10 cellular contexts compared by ENCODE assay signal in the genomic region with DNA sequence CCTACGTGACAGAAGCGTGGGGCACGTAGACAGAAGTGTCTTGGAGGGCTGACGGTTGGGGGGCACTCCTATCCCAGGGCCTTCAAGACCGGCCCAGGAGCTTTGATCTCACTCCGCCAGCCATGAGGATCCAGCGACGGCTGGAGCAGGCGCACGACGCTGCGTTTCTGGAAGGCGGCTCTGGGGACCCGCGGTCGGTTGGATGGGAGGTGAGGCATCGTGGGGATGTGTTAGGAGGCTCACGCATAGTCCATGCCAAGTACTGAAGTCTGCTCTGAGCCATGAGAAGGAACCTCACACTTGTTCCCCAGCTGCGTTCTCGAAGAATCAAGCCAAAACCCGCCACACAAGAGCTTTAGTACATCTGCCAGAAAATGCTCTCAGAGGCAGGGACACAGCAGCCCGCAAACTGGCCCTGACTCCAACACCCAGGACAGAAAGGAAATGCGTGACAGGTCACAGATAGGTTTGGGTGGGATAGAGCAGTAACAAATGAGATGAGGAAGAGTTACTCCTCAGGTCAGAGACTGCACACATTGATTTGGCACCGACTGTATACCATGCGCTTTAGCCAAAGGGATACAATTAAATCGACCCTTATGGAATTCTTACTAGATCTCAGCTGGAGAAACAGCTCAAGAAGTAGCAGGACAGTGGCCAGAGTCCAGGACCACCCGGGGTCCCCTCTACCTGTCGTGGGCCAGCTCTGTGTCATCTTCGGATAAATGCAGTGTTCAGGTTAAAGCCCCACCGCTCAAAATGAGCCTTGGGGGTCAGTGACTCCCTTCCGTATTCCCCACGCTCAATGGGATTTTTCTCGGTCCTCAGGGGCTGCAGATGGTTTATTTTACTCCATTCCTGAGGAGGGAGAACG. TPM values are rescaled to one million over a fixed set of nuclear protein-coding genes. Genes with fewer than 3 reads are reported as not detected.
A peak's percentile ranks its signal among the peaks of the same experiment; 100 is the strongest.
DNase-seq lines count a peak whose midpoint lies in the region; ATAC-seq, FAIRE-seq and TF ChIP-seq lines count a peak whose summit lies in the region.
"Had no signal": no experiment of that assay in that cellular context is flagged by ENCODE, and none has a peak within 500 bp of the region (broad histone marks: within the 10 kb centered on the region; RNA-seq: fewer than 3 reads in every experiment).

No MANE protein-coding gene starts in this region.

- no peaks in the 10 kb centered on the region for H3K9me3 Mint-ChIP-seq in type B pancreatic cell
- H3K9me3 Mint-ChIP-seq: HFFc6 had no signal

- intact Hi-C loops in Right ventricle myocardium superior (cut with DNase I) (loop anchor here (5.0 to 10.0 kb wide), 2 partner anchors 98 to 425 kb away; no protein-coding TSS in a partner anchor), left cardiac atrium (cut with DNase I) (loop anchor here (2.0 to 10.0 kb wide), 3 partner anchors 97 to 435 kb away; no protein-coding TSS in a partner anchor), HCT116 (cut with micrococcal nuclease) (loop anchor here (1.0 to 10.0 kb wide), 6 partner anchors 98 to 428 kb away; a partner anchor contains a TSS), HepG2 (cut with micrococcal nuclease; ENCODE audit: unreplicated experiment) (loop anchor here (1.0 kb wide), 1 partner anchor 98 kb away; no protein-coding TSS in a partner anchor)

- H3K27ac ChIP-seq in HCT116 (ENCODE audit: low read depth, low read length) (no peak overlapping the region), HepG2 (ENCODE audit: extremely low read length, insufficient read depth, low read length) (no peak overlapping the region)

- CTCF ChIA-PET in HCT116 (lab: Charles Lee): interaction anchor here (0.8 to 3.3 kb wide), 5 partner anchors 10 to 177 kb away, joined by 3 to 36 read pairs (median 7); no protein-coding TSS in a partner anchor
- CTCF ChIA-PET in HepG2 (lab: Yijun Ruan, JAX; ENCODE audit: low intra/inter-chr PET ratio, low total read pairs): interaction anchor here (1.1 to 3.4 kb wide), 3 partner anchors 97 to 430 kb away, joined by 3 to 30 read pairs (median 4); no protein-coding TSS in a partner anchor

- RAD21 ChIA-PET in HCT116 (lab: Charles Lee; ENCODE audit: low non-redundant PET in 1 of 2, low total read pairs in 2 of 2, uncharacterized antibody in 2 of 2, unreplicated experiment in 2 of 2): interaction anchor here (0.6 to 1.5 kb wide), 5 partner anchors 96 to 481 kb away, joined by 3 to 7 read pairs (median 3); no protein-coding TSS in a partner anchor

- TF ChIP-seq EP300 in HepG2 (IDR thresholded peaks at IDR 0.05; ENCODE audit: low read depth in 2 of 2, low read length in 2 of 2) (no peak), HepG2 (CRISPR knock-in tag; IDR thresholded peaks at IDR 0.05; ENCODE audit: borderline replicate concordance) (no peak)

- WGBS in HepG2 (ENCODE audit: low lambda C conversion rate): 40% methylated on average over 30 of the region's 34 CpGs

- TF ChIP-seq RAD21 in HCT116 (IDR thresholded peaks at IDR 0.05; ENCODE audit: low read depth) (no peak), HepG2 (CRISPR knock-in tag; IDR thresholded peaks at IDR 0.05) (no peak)

- no peak overlapping the region for H3K4me2 ChIP-seq in HCT116 (ENCODE audit: low read length)
- no peak overlapping the region for H3K4me2 ChIP-seq in HepG2 (ENCODE audit: low read depth, low read length)

- in situ Hi-C loops in HepG2 (cut with HindIII; ENCODE audit: extremely low pct_ligation_motif_present, low pct_unique_long_range_greater_than_20kb): loop anchor here (5.0 kb wide), 1 partner anchor 98 kb away; no protein-coding TSS in a partner anchor

- H3K27me3 Mint-ChIP-seq in type B pancreatic cell: peaks cover 40% of the 10 kb centered on the region

- FAIRE-seq in HepG2 (lab: Jason Lieb, UNC): no peak

- no peaks in the 10 kb centered on the region for H3K9me2 ChIP-seq in HCT116 (ENCODE audit: insufficient read depth)

- DNase-seq in Right ventricle myocardium superior (no peak), left cardiac atrium (no peak), HCT116 (ENCODE audit: low read depth, low spot score) (no peak), HepG2 (ENCODE audit: low spot score) (no peak), type B pancreatic cell (ENCODE audit: extremely low spot score, unreplicated experiment) (no peak), NCI-H2227 treated with DMSO at 0.1 percent for 48 hours (lab: John Stamatoyannopoulos, UW) (no peak)
- DNase-seq in activated naive CD4-positive, alpha-beta T cell treated with anti-CD3 and anti-CD28 coated beads, Interleukin-2, amount 50 U/mL, for 16 hours: no peak
- DNase-seq: NCI-H2081 treated with DMSO at 0.1 percent for 48 hours had no signal

- H3K36me3 ChIP-seq in HCT116 (ENCODE audit: control insufficient read depth in 1 of 2, insufficient read depth in 2 of 2, low read length in 2 of 2): no peaks in the 10 kb centered on the region
- H3K36me3 ChIP-seq in HepG2 (replicated peaks in 1 of 2; ENCODE audit: control insufficient read depth in 1 of 2, insufficient read depth in 2 of 2, low read length in 2 of 2): no peaks in the 10 kb centered on the region

- H2AFZ ChIP-seq in HCT116 (ENCODE audit: low read depth, low read length, poor library complexity, severe bottlenecking): no peak overlapping the region
- no peak overlapping the region for H2AFZ ChIP-seq in HepG2 (ENCODE audit: low read length)

- ATAC-seq in Right ventricle myocardium superior (ENCODE audit: poor library complexity) (peak; percentile 51), left cardiac atrium (no peak), HCT116 (peak; percentile 28; the same call in 1 of the 2 replicates), HepG2 (peak; percentile 17)

- H4K20me1 ChIP-seq in HCT116 (ENCODE audit: insufficient read depth): no peaks in the 10 kb centered on the region
- no peaks in the 10 kb centered on the region for H4K20me1 ChIP-seq in HepG2 (ENCODE audit: insufficient read depth, low read length)

- BruUV-seq in HCT116 (replicated peaks; lab: Mats Ljungman, UMichigan): no TSS peak
- no TSS peak for BruUV-seq in HepG2 (replicated peaks; lab: Mats Ljungman, UMichigan)

- H3K79me2 ChIP-seq in HCT116 (ENCODE audit: insufficient read depth, low read length) (no peaks in the 10 kb centered on the region), HepG2 (ENCODE audit: insufficient read depth, low read length) (no peaks in the 10 kb centered on the region)

- no peaks in the 10 kb centered on the region for H3K36me3 Mint-ChIP-seq in type B pancreatic cell

- no peaks in the 10 kb centered on the region for H3K9me3 ChIP-seq in HCT116 (ENCODE audit: control insufficient read depth in 1 of 2, insufficient read depth in 1 of 2, low read depth in 1 of 2, low read length in 2 of 2)
- H3K9me3 ChIP-seq in HepG2 (ENCODE audit: low read length): no peaks in the 10 kb centered on the region

- H3K4me1 Mint-ChIP-seq in type B pancreatic cell (ENCODE audit: unreplicated experiment): peaks cover 7% of the 10 kb centered on the region

- H3K27ac Mint-ChIP-seq in type B pancreatic cell: peak overlapping the region; percentile 14
- H3K27ac Mint-ChIP-seq: HFFc6 had no signal

- POLR2A ChIA-PET in HCT116 (lab: Charles Lee) (no interaction called here), HepG2 (lab: Yijun Ruan, JAX) (no interaction called here)

- H3K4me3 Mint-ChIP-seq in type B pancreatic cell: no peak overlapping the region
- H3K4me3 Mint-ChIP-seq: HFFc6 had no signal

- H3K9ac ChIP-seq in HCT116 (ENCODE audit: low read length): no peak overlapping the region
- no peak overlapping the region for H3K9ac ChIP-seq in HepG2 (ENCODE audit: insufficient read depth, low read depth, low read length)

- TF ChIP-seq POLR2A in HCT116 (IDR thresholded peaks at IDR 0.05; ENCODE audit: borderline replicate concordance, extremely low read depth, insufficient read depth, insufficient read length) (no peak), HepG2 (IDR thresholded peaks at IDR 0.05; ENCODE audit: insufficient read depth in 1 of 2, low read depth in 2 of 2, low read length in 2 of 2) (no peak)

- H3K4me3 ChIP-seq in HCT116 (replicated peaks in 1 of 2; ENCODE audit: low read depth in 1 of 2, low read length in 2 of 2) (no peak overlapping the region), HepG2 (replicated peaks in 1 of 3; ENCODE audit: insufficient read depth in 1 of 3, low read depth in 2 of 3, low read length in 3 of 3) (no peak overlapping the region)

- H3K4me1 ChIP-seq in HCT116 (ENCODE audit: control insufficient read depth in 1 of 2, insufficient read depth in 2 of 2, low read length in 2 of 2) (no peaks in the 10 kb centered on the region), HepG2 (ENCODE audit: insufficient read depth, low read length) (no peaks in the 10 kb centered on the region)

- no peak for TF ChIP-seq CTCF in HCT116 (IDR thresholded peaks at IDR 0.05 in 2 of 3, conservative IDR thresholded peaks at IDR 0.05 in 1 of 3; ENCODE audit: borderline replicate concordance in 1 of 3, insufficient read depth in 1 of 3, low read depth in 2 of 3, low read length in 2 of 3)
- TF ChIP-seq CTCF in HepG2 (CRISPR knock-in tag; IDR thresholded peaks at IDR 0.05): no peak
- TF ChIP-seq CTCF in type B pancreatic cell (conservative IDR thresholded peaks at IDR 0.05): no peak

- H3K27me3 ChIP-seq in HCT116 (ENCODE audit: insufficient read depth, low read length) (no peaks in the 10 kb centered on the region), HepG2 (ENCODE audit: control insufficient read depth in 1 of 2, insufficient read depth in 2 of 2, low read length in 2 of 2) (peaks cover 9 to 46% of the 10 kb centered on the region in 2 experiments)

RNA-seq across cellular contexts. Expression of a gene that starts 6.6 kb away (rescaled TPM):
- not detected for total RNA-seq in Right ventricle myocardium superior
- total RNA-seq in left cardiac atrium: 10 to 100 TPM; 10.5 to 63.9 TPM
- not detected for total RNA-seq in HCT116 (2021; ENCODE audit: unreplicated experiment)
- polyA plus RNA-seq in HCT116 (2012): 0.31 TPM in 1 of 2 replicates, not detected in the other
- total RNA-seq in HepG2 (2016; rRNA removed; fragmentation: Illumina TruSeq; extraction: Trizol): not detected in 2 replicates
- total RNA-seq in HepG2 (2016; cell fraction: cytosol; rRNA removed; fragmentation: Illumina TruSeq; extraction: Trizol; ENCODE audit: low read depth): not detected in 2 replicates
- not detected in 2 replicates for total RNA-seq in HepG2 (2016; cell fraction: insoluble cytoplasmic fraction; rRNA removed; fragmentation: Illumina TruSeq; extraction: Trizol)
- not detected in 2 replicates for total RNA-seq in HepG2 (2016; cell fraction: membrane; rRNA removed; fragmentation: Illumina TruSeq; extraction: Trizol)
- total RNA-seq in HepG2 (2016; cell fraction: nucleus; rRNA removed; fragmentation: Illumina TruSeq; extraction: Trizol): not detected in 2 replicates
- polyA plus RNA-seq in HepG2 (2011; rRNA removed): not detected in 2 replicates
- polyA plus RNA-seq in HepG2 (2011; cell fraction: cytosol; rRNA removed): not detected in 2 replicates
- polyA plus RNA-seq in HepG2 (2011; cell fraction: nucleus; rRNA removed): not detected in 2 replicates
- not detected in 2 replicates for polyA plus RNA-seq in HepG2 (2012)
- not detected in 2 replicates for polyA plus RNA-seq in HepG2 (2016; cell fraction: cytosol; fragmentation: Illumina TruSeq; extraction: Trizol; ENCODE audit: low read depth)
- not detected in 2 replicates for polyA plus RNA-seq in HepG2 (2016; cell fraction: insoluble cytoplasmic fraction; fragmentation: Illumina TruSeq; extraction: Trizol; ENCODE audit: low read depth)
- polyA plus RNA-seq in HepG2 (2016; cell fraction: membrane; fragmentation: Illumina TruSeq; extraction: Trizol; ENCODE audit: low read depth): not detected in 2 replicates
- not detected in 2 replicates for polyA plus RNA-seq in HepG2 (2016; cell fraction: nucleus; fragmentation: Illumina TruSeq; extraction: Trizol; ENCODE audit: insufficient read depth, low read depth)
- not detected in 2 replicates for polyA minus RNA-seq in HepG2 (2011; rRNA and poly(A)+ RNA removed; ENCODE audit: low replicate concordance)
- not detected in 2 replicates for polyA minus RNA-seq in HepG2 (2011; cell fraction: cytosol; rRNA and poly(A)+ RNA removed)
- not detected in 2 replicates for polyA minus RNA-seq in HepG2 (2011; cell fraction: nucleus; rRNA and poly(A)+ RNA removed)
- total RNA-seq in type B pancreatic cell (ENCODE audit: low replicate concordance): 1.4 and 26.2 TPM in 2 replicates
- total RNA-seq: HFFc6, MCF 10A had no signal

Comparison
In these comparisons a context has a peak if more than half of its experiments do, and no peak if none do; other contexts are left out.
1. ATAC-seq: peak in Right ventricle myocardium superior (single experiment), HCT116 (single experiment) and HepG2 (single experiment); none in left cardiac atrium (0 of 2).